Comparison of ENCODE assay signal across 2 cellular contexts in the genomic region with DNA sequence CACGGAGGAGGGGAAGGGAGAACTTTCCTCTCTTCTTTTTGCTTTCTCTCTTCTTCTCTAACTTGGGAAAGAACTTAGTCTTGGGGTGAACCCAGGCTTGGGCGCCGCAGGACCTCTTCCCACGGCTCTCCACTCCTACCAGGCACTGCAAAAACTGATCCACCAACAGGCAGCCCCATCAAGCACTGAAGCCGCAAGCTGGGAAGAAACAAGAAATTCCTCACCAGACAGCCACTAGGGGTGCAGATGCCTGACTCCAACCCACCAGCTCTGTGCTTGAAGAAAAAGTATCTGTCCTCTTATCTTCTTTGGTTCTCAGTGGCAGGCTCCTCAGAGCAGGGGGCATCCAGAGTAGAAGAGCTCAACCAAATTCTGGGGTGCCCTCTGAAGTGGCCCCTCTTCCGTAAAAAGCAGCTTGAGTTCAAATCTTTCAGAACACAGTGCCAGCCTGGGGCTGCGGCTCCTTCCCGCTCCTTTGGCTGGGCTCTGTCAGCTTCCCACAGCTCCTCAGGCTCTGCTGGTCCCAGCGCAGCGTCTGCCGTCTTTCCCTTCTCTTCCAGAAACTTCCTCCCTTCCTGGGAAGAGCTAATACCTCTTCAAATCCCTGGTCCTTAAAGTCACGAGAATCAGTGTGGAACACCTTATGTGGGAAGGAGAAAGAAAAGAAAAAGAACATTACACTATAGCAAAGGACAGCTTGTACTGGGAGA.
TF ChIP-seq lines count a peak whose summit lies in the region.

No MANE protein-coding gene starts in this region.

TF ChIP-seq in HEK293T, 16 proteins besides CTCF, POLR2A, EP300 and RAD21:
- TF ChIP-seq L3MBTL2 (conservative IDR thresholded peaks at IDR 0.05): no peak
- TF ChIP-seq ARNT (IDR thresholded peaks at IDR 0.05): no peak
- TF ChIP-seq FOXM1 (IDR thresholded peaks at IDR 0.05; ENCODE audit: borderline replicate concordance): no peak
- TF ChIP-seq HDGF (IDR thresholded peaks at IDR 0.05; ENCODE audit: borderline replicate concordance): no peak
- no peak for TF ChIP-seq SUZ12 (IDR thresholded peaks at IDR 0.05)
- no peak for TF ChIP-seq FOXA1 (IDR thresholded peaks at IDR 0.05)
- no peak for TF ChIP-seq LEF1 (IDR thresholded peaks at IDR 0.05; ENCODE audit: borderline replicate concordance)
- TF ChIP-seq FOXK2 (IDR thresholded peaks at IDR 0.05): no peak
- TF ChIP-seq ELF4 (IDR thresholded peaks at IDR 0.05): no peak
- no peak for TF ChIP-seq BHLHE40 (IDR thresholded peaks at IDR 0.05; ENCODE audit: borderline replicate concordance)
- no peak for TF ChIP-seq CTBP1 (IDR thresholded peaks at IDR 0.05; ENCODE audit: borderline replicate concordance)
- TF ChIP-seq NFRKB (IDR thresholded peaks at IDR 0.05): no peak
- TF ChIP-seq ZNF384 (IDR thresholded peaks at IDR 0.05): no peak
- no peak for TF ChIP-seq TARDBP (IDR thresholded peaks at IDR 0.05)
- TF ChIP-seq, protein P1, sequence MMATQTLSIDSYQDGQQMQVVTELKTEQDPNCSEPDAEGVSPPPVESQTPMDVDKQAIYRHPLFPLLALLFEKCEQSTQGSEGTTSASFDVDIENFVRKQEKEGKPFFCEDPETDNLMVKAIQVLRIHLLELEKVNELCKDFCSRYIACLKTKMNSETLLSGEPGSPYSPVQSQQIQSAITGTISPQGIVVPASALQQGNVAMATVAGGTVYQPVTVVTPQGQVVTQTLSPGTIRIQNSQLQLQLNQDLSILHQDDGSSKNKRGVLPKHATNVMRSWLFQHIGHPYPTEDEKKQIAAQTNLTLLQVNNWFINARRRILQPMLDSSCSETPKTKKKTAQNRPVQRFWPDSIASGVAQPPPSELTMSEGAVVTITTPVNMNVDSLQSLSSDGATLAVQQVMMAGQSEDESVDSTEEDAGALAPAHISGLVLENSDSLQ (IDR thresholded peaks at IDR 0.05): no peak
- TF ChIP-seq SP1 (IDR thresholded peaks at IDR 0.05): no peak

TF ChIP-seq in GM12878, 131 proteins besides CTCF, POLR2A, EP300 and RAD21:
- TF ChIP-seq RFX5 (IDR thresholded peaks at IDR 0.05; ENCODE audit: low read depth, low read length) (no peak), BCL11A (IDR thresholded peaks at IDR 0.05; ENCODE audit: low read depth, low read length) (no peak), PAX8 (IDR thresholded peaks at IDR 0.05) (no peak), HDAC6 (IDR thresholded peaks at IDR 0.05; ENCODE audit: unreplicated experiment) (no peak), PAX5 (IDR thresholded peaks at IDR 0.05; ENCODE audit: borderline replicate concordance, low read depth, low read length) (no peak), SRF (IDR thresholded peaks at IDR 0.05; ENCODE audit: low read depth in 2 of 2, low read length in 2 of 2) (no peak), NR2C1 (IDR thresholded peaks at IDR 0.05) (no peak), SP1 (IDR thresholded peaks at IDR 0.05; ENCODE audit: low read depth, low read length) (no peak), SPI1 (IDR thresholded peaks at IDR 0.05; ENCODE audit: borderline replicate concordance, insufficient read depth, low read depth, low read length) (no peak)
- TF ChIP-seq, protein P2, sequence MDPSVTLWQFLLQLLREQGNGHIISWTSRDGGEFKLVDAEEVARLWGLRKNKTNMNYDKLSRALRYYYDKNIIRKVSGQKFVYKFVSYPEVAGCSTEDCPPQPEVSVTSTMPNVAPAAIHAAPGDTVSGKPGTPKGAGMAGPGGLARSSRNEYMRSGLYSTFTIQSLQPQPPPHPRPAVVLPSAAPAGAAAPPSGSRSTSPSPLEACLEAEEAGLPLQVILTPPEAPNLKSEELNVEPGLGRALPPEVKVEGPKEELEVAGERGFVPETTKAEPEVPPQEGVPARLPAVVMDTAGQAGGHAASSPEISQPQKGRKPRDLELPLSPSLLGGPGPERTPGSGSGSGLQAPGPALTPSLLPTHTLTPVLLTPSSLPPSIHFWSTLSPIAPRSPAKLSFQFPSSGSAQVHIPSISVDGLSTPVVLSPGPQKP (IDR thresholded peaks at IDR 0.05; ENCODE audit: low read depth, low read length): no peak
